1 cellular context compared by ENCODE assay signal in genomic region chr6:12266571-12266970, GRCh38.
TF ChIP-seq lines count a peak whose summit lies in the region.

No MANE protein-coding gene starts in this region.

TF ChIP-seq in SK-N-SH, 30 proteins besides CTCF, POLR2A, EP300 and RAD21 (continued from another document):
- TF ChIP-seq, protein P1, sequence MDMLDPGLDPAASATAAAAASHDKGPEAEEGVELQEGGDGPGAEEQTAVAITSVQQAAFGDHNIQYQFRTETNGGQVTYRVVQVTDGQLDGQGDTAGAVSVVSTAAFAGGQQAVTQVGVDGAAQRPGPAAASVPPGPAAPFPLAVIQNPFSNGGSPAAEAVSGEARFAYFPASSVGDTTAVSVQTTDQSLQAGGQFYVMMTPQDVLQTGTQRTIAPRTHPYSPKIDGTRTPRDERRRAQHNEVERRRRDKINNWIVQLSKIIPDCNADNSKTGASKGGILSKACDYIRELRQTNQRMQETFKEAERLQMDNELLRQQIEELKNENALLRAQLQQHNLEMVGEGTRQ (IDR thresholded peaks at IDR 0.05; ENCODE audit: borderline replicate concordance, low read depth, low read length): no peak
- TF ChIP-seq FOXJ3 (CRISPR knock-in tag; IDR thresholded peaks at IDR 0.05): no peak
- TF ChIP-seq YY1 (IDR thresholded peaks at IDR 0.05; ENCODE audit: low read depth): no peak
- no peak for TF ChIP-seq FOXM1 (IDR thresholded peaks at IDR 0.05; ENCODE audit: low read depth)
- TF ChIP-seq MXI1 (IDR thresholded peaks at IDR 0.05; ENCODE audit: low read depth, low read length): no peak
- no peak for TF ChIP-seq NFIC (IDR thresholded peaks at IDR 0.05; ENCODE audit: borderline replicate concordance)
- TF ChIP-seq FOSL2 (IDR thresholded peaks at IDR 0.05; ENCODE audit: borderline replicate concordance, low read depth): peak; percentile 84
- no peak for TF ChIP-seq IRF3 (IDR thresholded peaks at IDR 0.05; ENCODE audit: low read depth, low read length)
- no peak for TF ChIP-seq CHD2 (IDR thresholded peaks at IDR 0.05; ENCODE audit: low read length, partially characterized antibody)
